1 cellular context compared by ENCODE assay signal in genomic region chr5:61805101-61805500, GRCh38.
TF ChIP-seq lines count a peak whose summit lies in the region.

No MANE protein-coding gene starts in this region.

TF ChIP-seq in K562, 482 proteins besides CTCF, POLR2A, EP300 and RAD21 (continued from another document):
- TF ChIP-seq STAT6 (CRISPR knock-in tag; IDR thresholded peaks at IDR 0.05), result no peak
- no peak for TF ChIP-seq GTF2A2 (tag; IDR thresholded peaks at IDR 0.05)
- no peak for TF ChIP-seq RUNX1 (IDR thresholded peaks at IDR 0.05; ENCODE audit: low read depth)
- TF ChIP-seq THAP7 (CRISPR knock-in tag; IDR thresholded peaks at IDR 0.05), result no peak
- peak; percentile 44; the same call in 1 of the 2 replicates for TF ChIP-seq JUND (IDR thresholded peaks at IDR 0.05; ENCODE audit: borderline replicate concordance, low read depth, low read length)
- TF ChIP-seq JUND (tag; IDR thresholded peaks at IDR 0.05; ENCODE audit: borderline replicate concordance, low read depth, low read length), result peak; percentile 52; the same call in 1 of the 3 replicates
- no peak for TF ChIP-seq FOXO4 (CRISPR knock-in tag; IDR thresholded peaks at IDR 0.05)
- peak; percentile 82 for TF ChIP-seq FOSL1 (tag; conservative IDR thresholded peaks at IDR 0.05)
- TF ChIP-seq PURB (CRISPR knock-in tag; IDR thresholded peaks at IDR 0.05; ENCODE audit: low read depth), result no peak
- TF ChIP-seq EHMT2 (IDR thresholded peaks at IDR 0.05), result no peak
